8 cellular contexts compared by ENCODE assay signal in the genomic region with DNA sequence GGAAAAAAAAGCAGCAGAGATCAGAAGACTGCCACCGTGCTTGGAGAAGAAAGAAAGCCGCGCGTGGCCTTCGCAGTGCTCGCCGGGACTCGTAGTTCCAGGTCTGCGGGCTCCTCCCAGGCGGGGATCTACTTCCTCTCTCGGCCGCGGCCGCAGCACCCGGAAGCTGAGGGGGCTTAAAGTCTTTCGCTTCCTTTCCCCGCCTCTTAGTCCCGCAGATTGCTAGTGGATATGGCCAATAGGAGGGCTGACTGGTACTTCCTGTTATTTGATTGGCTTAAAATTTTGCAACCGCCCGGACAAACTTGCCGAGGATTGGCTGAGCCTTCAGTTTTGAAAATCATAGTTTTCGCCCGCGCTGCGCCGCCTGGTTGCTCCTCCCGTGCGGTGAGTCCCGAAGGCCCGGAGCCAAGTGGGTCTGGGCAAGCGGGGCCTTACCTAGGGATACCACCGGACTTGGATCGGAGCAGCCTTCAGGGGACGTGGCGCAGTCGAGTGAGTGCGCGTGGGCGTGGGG. TPM values are rescaled to one million over a fixed set of nuclear protein-coding genes. Genes with fewer than 3 reads are reported as not detected.
DNase-seq lines count a peak whose midpoint lies in the region; ATAC-seq, FAIRE-seq and TF ChIP-seq lines count a peak whose summit lies in the region.

A gene (plus strand): TSS at position 343 of the 517 bp plus-strand sequence. CDS start 4,151 bp downstream, outside the sequence.

- TF ChIP-seq CTCF in D721Med (IDR thresholded peaks at IDR 0.05; ENCODE audit: insufficient read depth, missing control alignments): no peak
- no peak for TF ChIP-seq CTCF in OCI-LY3 (IDR thresholded peaks at IDR 0.05; ENCODE audit: low read depth, low read length)
- TF ChIP-seq CTCF in endothelial cell of umbilical vein (IDR thresholded peaks at IDR 0.05; ENCODE audit: extremely low read depth in 1 of 2, insufficient read depth in 1 of 2, low read depth in 1 of 2, low read length in 2 of 2): no peak

- DNase-seq in D721Med (ENCODE audit: insufficient read length, low spot score) (peak; percentile 82), HuH-7 (ENCODE audit: low spot score) (peak; percentile 98), endothelial cell of umbilical vein (ENCODE audit: low read depth, low spot score) (peak; percentile 100), midbrain (lab: John Stamatoyannopoulos, UW) (peak; percentile 99)
- DNase-seq in activated CD8-positive, alpha-beta memory T cell treated with anti-CD3 and anti-CD28 coated beads, Interleukin-2, amount 50 U/mL, for 48 hours: peak; percentile 93
- DNase-seq in stimulated activated CD8-positive, alpha-beta memory T cell treated with anti-CD3 and anti-CD28 coated beads, Interleukin-2, amount 100 ng/mL, for 1 hour (ENCODE audit: low read depth in 2 of 2): peak; percentile 84 to 88

- peaks cover 33% of the 10 kb centered on the region for H3K36me3 ChIP-seq in OCI-LY3 (replicated peaks; ENCODE audit: low read depth, low read length)
- H3K36me3 ChIP-seq in endothelial cell of umbilical vein (ENCODE audit: control insufficient read depth in 2 of 2, extremely low read depth in 1 of 2, insufficient read depth in 2 of 2, low read length in 2 of 2): peaks cover 0 to 3% of the 10 kb centered on the region in 2 experiments

- H3K9me3 ChIP-seq in OCI-LY3 (ENCODE audit: insufficient read depth, low read length): no peaks in the 10 kb centered on the region
- H3K9me3 ChIP-seq in endothelial cell of umbilical vein (replicated peaks; ENCODE audit: control insufficient read depth, insufficient read depth, low read length): no peaks in the 10 kb centered on the region

- H3K9ac ChIP-seq in OCI-LY3 (ENCODE audit: low read length) (peak within 1 kb of the TSS; percentile 95), endothelial cell of umbilical vein (replicated peaks; ENCODE audit: extremely low read depth, insufficient read depth, low read length) (peak within 1 kb of the TSS; percentile 63)

- H4K20me1 ChIP-seq in OCI-LY3 (ENCODE audit: insufficient read depth, low read length) (peaks cover 40% of the 10 kb centered on the region), endothelial cell of umbilical vein (replicated peaks; ENCODE audit: control insufficient read depth, extremely low read depth, insufficient read depth, low read length) (no peaks in the 10 kb centered on the region)

- H3K79me2 ChIP-seq in OCI-LY3 (ENCODE audit: low read length) (peaks cover 49% of the 10 kb centered on the region), endothelial cell of umbilical vein (ENCODE audit: control insufficient read depth, insufficient read depth, low read length) (peaks cover 49% of the 10 kb centered on the region)

- CTCF ChIA-PET in endothelial cell of umbilical vein (lab: Charles Lee): interaction anchor here (0.6 to 1.9 kb wide), 7 partner anchors 8 to 84 kb away, joined by 3 to 17 read pairs (median 3); no protein-coding TSS in a partner anchor

- peak; percentile 90 for ATAC-seq in GM21515 (IDR thresholded peaks at IDR 0.05; ENCODE audit: unreplicated experiment)

- POLR2A ChIA-PET in endothelial cell of umbilical vein (lab: Charles Lee): no interaction called here

- H3K9me1 ChIP-seq in endothelial cell of umbilical vein (replicated peaks; ENCODE audit: control insufficient read depth, extremely low read depth, insufficient read depth, low read length): no peaks in the 10 kb centered on the region

- no peak for FAIRE-seq in D721Med (lab: Jason Lieb, UNC)
- FAIRE-seq in endothelial cell of umbilical vein (lab: Jason Lieb, UNC): peak; percentile 99

- intact Hi-C loops in endothelial cell of umbilical vein (cut with micrococcal nuclease): loop anchor here (2.0 to 5.0 kb wide), 2 partner anchors 29 to 331 kb away; a partner anchor contains a TSS

- peak; percentile 67 for TF ChIP-seq POLR2A in endothelial cell of umbilical vein (IDR thresholded peaks at IDR 0.05; ENCODE audit: low read depth, low read length)

- H2AFZ ChIP-seq in OCI-LY3 (ENCODE audit: low read depth, low read length): peak within 1 kb of the TSS; percentile 93
- H2AFZ ChIP-seq in endothelial cell of umbilical vein (ENCODE audit: low read depth, low read length): peak within 1 kb of the TSS; percentile 88

- no peaks in the 10 kb centered on the region for H3K27me3 ChIP-seq in OCI-LY3 (ENCODE audit: low read depth, low read length)
- peaks cover 0 to 2% of the 10 kb centered on the region in 2 experiments for H3K27me3 ChIP-seq in endothelial cell of umbilical vein (ENCODE audit: control insufficient read depth in 2 of 2, insufficient read depth in 2 of 2, low read length in 2 of 2)

- H3K27ac ChIP-seq in OCI-LY3 (ENCODE audit: low read length) (peak within 1 kb of the TSS; percentile 65), endothelial cell of umbilical vein (ENCODE audit: insufficient read depth, low read depth, low read length) (peak within 1 kb of the TSS; percentile 19)

- BruUV-seq in endothelial cell of umbilical vein (replicated peaks; lab: Mats Ljungman, UMichigan): no TSS peak

- H3K4me2 ChIP-seq in OCI-LY3 (ENCODE audit: low read length) (peak within 1 kb of the TSS; percentile 91), endothelial cell of umbilical vein (ENCODE audit: insufficient read depth, low read length) (peak within 1 kb of the TSS; percentile 95)

- dilution Hi-C loops in endothelial cell of umbilical vein (cut with MboI; ENCODE audit: extremely low pct_ligation_motif_present, low sequenced_read_pairs): no loop called here

- H3K4me1 ChIP-seq in OCI-LY3 (ENCODE audit: low read length) (peaks cover 16% of the 10 kb centered on the region), endothelial cell of umbilical vein (ENCODE audit: control insufficient read depth, extremely low read depth, insufficient read depth, low read length) (peaks cover 19% of the 10 kb centered on the region)

- H3K4me3 ChIP-seq in OCI-LY3 (ENCODE audit: low read length) (peak within 1 kb of the TSS; percentile 88), endothelial cell of umbilical vein (replicated peaks in 1 of 3; ENCODE audit: insufficient read depth in 1 of 3, low read depth in 1 of 3, low read length in 3 of 3) (peak within 1 kb of the TSS; percentile 53 to 84 (median 69))

TF ChIP-seq in endothelial cell of umbilical vein, 7 proteins besides CTCF, POLR2A, EP300 and RAD21:
- TF ChIP-seq POLR2AphosphoS5 (IDR thresholded peaks at IDR 0.05; ENCODE audit: insufficient read depth, low read depth, low read length) (no peak), EZH2 (IDR thresholded peaks at IDR 0.05; ENCODE audit: borderline replicate concordance, low read depth, low read length, severe bottlenecking) (no peak), FOS (IDR thresholded peaks at IDR 0.05; ENCODE audit: borderline replicate concordance, insufficient read depth, low read length) (no peak), GATA2 (IDR thresholded peaks at IDR 0.05; ENCODE audit: insufficient read depth, insufficient read length, low read depth, low read length) (no peak), MYC (IDR thresholded peaks at IDR 0.05; ENCODE audit: low read depth, low read length) (peak; percentile 43)
- TF ChIP-seq, protein P1, sequence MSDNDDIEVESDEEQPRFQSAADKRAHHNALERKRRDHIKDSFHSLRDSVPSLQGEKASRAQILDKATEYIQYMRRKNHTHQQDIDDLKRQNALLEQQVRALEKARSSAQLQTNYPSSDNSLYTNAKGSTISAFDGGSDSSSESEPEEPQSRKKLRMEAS (IDR thresholded peaks at IDR 0.05; ENCODE audit: insufficient read depth, insufficient read length): peak; percentile 7

RNA-seq across cellular contexts. Expression of the gene that starts here (rescaled TPM):
- total RNA-seq in endothelial cell of umbilical vein: 73.6 and 86.8 TPM in 2 replicates
- 17.5 and 22.9 TPM in 2 replicates for polyA plus RNA-seq in endothelial cell of umbilical vein
- polyA plus RNA-seq in endothelial cell of umbilical vein (2011; cell fraction: cytosol; rRNA removed): 15.9 and 16.6 TPM in 2 replicates
- 75.2 and 76.8 TPM in 2 replicates for polyA plus RNA-seq in endothelial cell of umbilical vein (2011; cell fraction: nucleus; rRNA removed)
- 23.9 and 31.4 TPM in 2 replicates for polyA plus RNA-seq in endothelial cell of umbilical vein (2012)
- polyA minus RNA-seq in endothelial cell of umbilical vein: 25.1 and 32.4 TPM in 2 replicates
- 87.9 TPM for polyA minus RNA-seq in endothelial cell of umbilical vein (2011; cell fraction: cytosol; rRNA and poly(A)+ RNA removed)
- polyA minus RNA-seq in endothelial cell of umbilical vein (2011; cell fraction: nucleus; rRNA and poly(A)+ RNA removed): 35.9 and 37.7 TPM in 2 replicates

Comparison
In these comparisons a context has a peak if more than half of its experiments do, and no peak if none do; other contexts are left out.
1. Peak in every context shown above with its lines: DNase-seq, ATAC-seq, H3K4me3 ChIP-seq and H3K27ac ChIP-seq.